In genomic region chr5:149878371-149878770, GRCh38 we compare ENCODE assay signal across 25 cellular contexts.
A peak's percentile ranks its signal among the peaks of the same experiment; 100 is the strongest.
DNase-seq lines count a peak whose midpoint lies in the region; ATAC-seq and TF ChIP-seq lines count a peak whose summit lies in the region.
"Had no signal": no experiment of that assay in that cellular context is flagged by ENCODE, and none has a peak within 500 bp of the region (broad histone marks: within the 10 kb centered on the region; RNA-seq: fewer than 3 reads in every experiment).

No MANE protein-coding gene starts in this region.

- H3K9me3 Mint-ChIP-seq in CD4-positive, alpha-beta T cell, result no peaks in the 10 kb centered on the region
- H3K9me3 Mint-ChIP-seq: activated naive CD4-positive, alpha-beta T cell treated with anti-CD3 and anti-CD28 coated beads for 36 hours; effector memory CD8-positive, alpha-beta T cell; stimulated activated naive CD8-positive, alpha-beta T cell treated with anti-CD3 and anti-CD28 coated beads, Interleukin-15, Interleukin-2, amounts not matched to agents 100 ng/mL and 50 ng/mL, for 24 hours had no signal

- no peaks in the 10 kb centered on the region for H3K27me3 ChIP-seq in mucosa of rectum (ENCODE audit: control insufficient read depth in 2 of 2, insufficient read depth in 2 of 2, low read length in 2 of 2)
- H3K27me3 ChIP-seq in esophagus muscularis mucosa, result peaks cover 0 to 4% (median 0%) of the 10 kb centered on the region in 4 donors
- H3K27me3 ChIP-seq in CD4-positive, alpha-beta T cell (ENCODE audit: control insufficient read depth, insufficient read depth, low read length), result no peaks in the 10 kb centered on the region
- H3K27me3 ChIP-seq: tibial nerve had no signal

- POLR2A ChIA-PET in HEK293 (lab: Yijun Ruan, JAX), result no interaction called here
- POLR2A ChIA-PET in CD4-positive, alpha-beta T cell (lab: Charles Lee), result no interaction called here

- no peaks in the 10 kb centered on the region for H3K4me1 Mint-ChIP-seq in CD4-positive, alpha-beta T cell (ENCODE audit: low read depth)

- no peaks in the 10 kb centered on the region for H3K36me3 Mint-ChIP-seq in CD4-positive, alpha-beta T cell (ENCODE audit: low read depth)
- H3K36me3 Mint-ChIP-seq: CD8-positive, alpha-beta T cell had no signal

- H3K36me3 ChIP-seq in HEK293 (ENCODE audit: control insufficient read depth in 2 of 2, insufficient read depth in 1 of 2, low read length in 2 of 2) (no peaks in the 10 kb centered on the region), mucosa of rectum (ENCODE audit: control insufficient read depth in 2 of 2, insufficient read depth in 2 of 2, low read length in 2 of 2) (no peaks in the 10 kb centered on the region), esophagus muscularis mucosa (no peaks in the 10 kb centered on the region)
- H3K36me3 ChIP-seq: tibial nerve had no signal

- no peak overlapping the region for H3K4me3 ChIP-seq in HEK293 (ENCODE audit: low read depth, low read length)
- no peak overlapping the region for H3K4me3 ChIP-seq in epithelial cell of esophagus (ENCODE audit: low read length)
- H3K4me3 ChIP-seq in mucosa of rectum (ENCODE audit: low read length in 2 of 2), result no peak overlapping the region
- H3K4me3 ChIP-seq in esophagus muscularis mucosa, result no peak overlapping the region
- H3K4me3 ChIP-seq: tibial nerve had no signal

- no peak for ATAC-seq in CD4-positive, alpha-beta T cell (ENCODE audit: poor library complexity)
- ATAC-seq in HG03025 (IDR thresholded peaks at IDR 0.05; ENCODE audit: low FRiP score, unreplicated experiment), result no peak
- ATAC-seq: activated CD4-positive, CD25-positive, alpha-beta regulatory T cell treated with anti-CD3 and anti-CD28 coated beads, Interleukin-2, amount 50 U/mL, for 24 hours; activated CD8-positive, alpha-beta T cell treated with anti-CD3 and anti-CD28 coated beads, Interleukin-2, amount 10 ng/mL, durations not matched to agents 7 days and 5 days; CD8-positive, alpha-beta T cell; effector memory CD8-positive, alpha-beta T cell; left cardiac atrium had no signal

- WGBS in esophagus muscularis mucosa, result 44% methylated on average over 7 of the region's 7 CpGs

- no peak overlapping the region for H3K4me3 Mint-ChIP-seq in CD4-positive, alpha-beta T cell
- H3K4me3 Mint-ChIP-seq: activated CD8-positive, alpha-beta T cell treated with anti-CD3 and anti-CD28 coated beads, Interleukin-2, amount 10 ng/mL, durations not matched to agents 7 days and 5 days; activated naive CD4-positive, alpha-beta T cell treated with anti-CD3 and anti-CD28 coated beads for 36 hours; CD8-positive, alpha-beta T cell; effector memory CD8-positive, alpha-beta T cell; stimulated activated naive CD8-positive, alpha-beta T cell treated with anti-CD3 and anti-CD28 coated beads, Interleukin-15, Interleukin-2, amounts not matched to agents 100 ng/mL and 50 ng/mL, for 24 hours had no signal

- TF ChIP-seq EP300 in esophagus muscularis mucosa (IDR thresholded peaks at IDR 0.05), result no peak

- H3K27me3 Mint-ChIP-seq in CD4-positive, alpha-beta T cell, result peaks cover 11% of the 10 kb centered on the region

- TF ChIP-seq CTCF in HEK293 (tag by site-specific recombination; IDR thresholded peaks at IDR 0.05), result no peak
- TF ChIP-seq CTCF in epithelial cell of esophagus (IDR thresholded peaks at IDR 0.05; ENCODE audit: insufficient read depth, low read depth, low read length, missing control alignments), result no peak
- TF ChIP-seq CTCF in esophagus muscularis mucosa (IDR thresholded peaks at IDR 0.05), result no peak
- no peak for TF ChIP-seq CTCF in CD4-positive, alpha-beta T cell (IDR thresholded peaks at IDR 0.05)

- H3K27ac Mint-ChIP-seq in CD4-positive, alpha-beta T cell, result no peak overlapping the region
- H3K27ac Mint-ChIP-seq: activated CD8-positive, alpha-beta T cell treated with anti-CD3 and anti-CD28 coated beads, Interleukin-2, amount 10 ng/mL, durations not matched to agents 7 days and 5 days; activated naive CD4-positive, alpha-beta T cell treated with anti-CD3 and anti-CD28 coated beads for 36 hours; CD8-positive, alpha-beta T cell; effector memory CD8-positive, alpha-beta T cell; stimulated activated naive CD8-positive, alpha-beta T cell treated with anti-CD3 and anti-CD28 coated beads, Interleukin-15, Interleukin-2, amounts not matched to agents 100 ng/mL and 50 ng/mL, for 24 hours had no signal

- H3K4me1 ChIP-seq in HEK293 (ENCODE audit: control insufficient read depth, insufficient read depth, low read length) (no peaks in the 10 kb centered on the region), mucosa of rectum (ENCODE audit: control insufficient read depth in 2 of 2, insufficient read depth in 2 of 2, low read length in 2 of 2) (peaks cover 17 to 18% of the 10 kb centered on the region in 2 donors), esophagus muscularis mucosa (no peaks in the 10 kb centered on the region)
- H3K4me1 ChIP-seq: tibial nerve had no signal

- CTCF ChIA-PET in HEK293 (lab: Yijun Ruan, JAX), result interaction anchor here (0.9 to 1.7 kb wide), 2 partner anchors 25 to 44 kb away, joined by 4 to 7 read pairs; no protein-coding TSS in a partner anchor
- CTCF ChIA-PET in CD4-positive, alpha-beta T cell (lab: Charles Lee), result interaction anchor here (1.0 kb wide), 1 partner anchor 25 kb away, joined by 5 read pairs; no protein-coding TSS in a partner anchor

- H3K27ac ChIP-seq in HEK293 (ENCODE audit: extremely low read depth, low read depth, low read length), result no peak overlapping the region
- H3K27ac ChIP-seq in mucosa of rectum (ENCODE audit: low read depth in 2 of 2, low read length in 2 of 2), result peak overlapping the region; percentile 29 to 60
- no peak overlapping the region for H3K27ac ChIP-seq in esophagus muscularis mucosa (replicated peaks in 1 of 4)
- H3K27ac ChIP-seq in CD4-positive, alpha-beta T cell (ENCODE audit: low read depth, low read length), result no peak overlapping the region
- H3K27ac ChIP-seq: tibial nerve had no signal

- no peak for TF ChIP-seq POLR2A in esophagus muscularis mucosa (IDR thresholded peaks at IDR 0.05; ENCODE audit: low read depth)

- intact Hi-C loops in esophagus muscularis mucosa (cut with DNase I) (no loop called here), cardiac septum (cut with DNase I) (no loop called here)
- intact Hi-C loops in CD4-positive, alpha-beta T cell (cut with DNase I, micrococcal nuclease), result no loop called here

- DNase-seq in NCI-H748 treated with DMSO at 0.1 percent for 48 hours (lab: John Stamatoyannopoulos, UW) (peak; percentile 31), epithelial cell of esophagus (ENCODE audit: low read depth) (peak; percentile 49), esophagus muscularis mucosa (ENCODE audit: extremely low spot score) (no peak), cardiac septum (ENCODE audit: low spot score) (no peak)
- DNase-seq in CD4-positive, alpha-beta T cell, result no peak
- DNase-seq: activated CD8-positive, alpha-beta T cell treated with anti-CD3 and anti-CD28 coated beads, Interleukin-2, amount 10 ng/mL, durations not matched to agents 7 days and 5 days; activated naive CD4-positive, alpha-beta T cell treated with anti-CD3 and anti-CD28 coated beads for 36 hours; activated T-cell treated with anti-CD3 and anti-CD28 coated beads, Interleukin-2, amount 50 U/mL, for 48 hours; anterior cingulate cortex; CD8-positive, alpha-beta T cell; effector memory CD8-positive, alpha-beta T cell; glutamatergic neuron; IMR-90; left cardiac atrium; MM.1S; NCI-H1694; NCI-H446; small intestine; stimulated activated CD4-positive, alpha-beta T cell treated with anti-CD3 and anti-CD28 coated beads, Interleukin-4, amount 100 ng/mL, for 1 hour had no signal

- H3K9ac ChIP-seq in mucosa of rectum (ENCODE audit: low read depth in 1 of 2, low read length in 2 of 2), result peak overlapping the region in 1 of 2 donors; percentile 27

- no peaks in the 10 kb centered on the region for H3K9me3 ChIP-seq in HEK293 (ENCODE audit: control insufficient read depth, insufficient read depth, low read depth, low read length)
- peaks cover 0 to 3% of the 10 kb centered on the region in 2 donors for H3K9me3 ChIP-seq in mucosa of rectum (ENCODE audit: control insufficient read depth in 2 of 2, low read length in 2 of 2)
- H3K9me3 ChIP-seq in esophagus muscularis mucosa, result no peaks in the 10 kb centered on the region
- H3K9me3 ChIP-seq in CD4-positive, alpha-beta T cell (ENCODE audit: control insufficient read depth, low read length), result no peaks in the 10 kb centered on the region
- H3K9me3 ChIP-seq: tibial nerve had no signal

TF ChIP-seq in HEK293, 187 proteins besides CTCF, POLR2A, EP300 and RAD21:
- TF ChIP-seq ZBTB17 (tag by site-specific recombination; IDR thresholded peaks at IDR 0.05), result peak; percentile 43; the same call in 1 of the 2 replicates
- TF ChIP-seq ZNF423 (tag by site-specific recombination; IDR thresholded peaks at IDR 0.05), result no peak

Comparison
In these comparisons a context has a peak if more than half of its experiments do, and no peak if none do; other contexts are left out.
1. H3K27ac ChIP-seq: peak in mucosa of rectum (2 of 2); none in HEK293 (single experiment), esophagus muscularis mucosa (0 of 4) and CD4-positive, alpha-beta T cell (single experiment).
2. DNase-seq: peak in NCI-H748 treated with DMSO at 0.1 percent for 48 hours (single experiment) and epithelial cell of esophagus (single experiment); none in esophagus muscularis mucosa (single experiment), CD4-positive, alpha-beta T cell (0 of 10) and cardiac septum (single experiment).